ENCODE assay signal across 27 cellular contexts in genomic region chr10:3523309-3524050, GRCh38.
"Had no signal": no experiment of that assay in that cellular context is flagged by ENCODE, and none has a peak within 500 bp of the region (broad histone marks: within the 10 kb centered on the region; RNA-seq: fewer than 3 reads in every experiment).

No MANE protein-coding gene starts in this region.

- H3K9me3 ChIP-seq: adrenal gland, MG63, SJCRH30 had no signal

- H3K27ac ChIP-seq: adrenal gland, SJCRH30, SK-N-MC had no signal

- ATAC-seq: activated CD8-positive, alpha-beta T cell treated with anti-CD3 and anti-CD28 coated beads, Interleukin-2, amount 10 ng/mL, durations not matched to agents 7 days and 5 days; Panc1 had no signal

- DNase-seq: activated CD4-positive, alpha-beta T cell treated with anti-CD3 and anti-CD28 coated beads, Interleukin-2, amount 10 ng/mL, durations not matched to agents 24 days and 14 days; activated CD4-positive, alpha-beta T cell treated with anti-CD3 and anti-CD28 coated beads, Interleukin-2, amount 50 U/mL, for 4 hours; activated CD8-positive, alpha-beta T cell treated with anti-CD3 and anti-CD28 coated beads, Interleukin-2, amount 10 ng/mL, durations not matched to agents 7 days and 5 days; activated gamma-delta T cell; activated naive CD4-positive, alpha-beta T cell treated with Interleukin-2 at 50 U/mL for 16 hours; activated T-cell treated with anti-CD3 and anti-CD28 coated beads, Interleukin-2, amount 50 U/mL, for 24 hours; adrenal gland; caudate nucleus; cerebellar nuclear complex; Kasumi-1; MG63; NCI-H1048; NCI-H1105 treated with DMSO at 0.1 percent for 48 hours; NCI-H1436; NCI-H1694; NCI-H1930; NCI-H2081 treated with DMSO at 0.1 percent for 48 hours; NCI-H226; NCI-H446 treated with DMSO at 0.1 percent for 48 hours; NCI-H524; NCI-H69; NCI-H82; SHP77; SJCRH30; T1000 had no signal

- H3K27me3 ChIP-seq: adrenal gland, MG63, SJCRH30 had no signal

- H3K36me3 ChIP-seq: adrenal gland, MG63, SJCRH30 had no signal

- H3K4me1 ChIP-seq: adrenal gland, SJCRH30 had no signal

- H3K4me3 ChIP-seq: adrenal gland, MG63, SJCRH30, SK-N-MC had no signal
